24 cellular contexts compared by ENCODE assay signal in the genomic region with DNA sequence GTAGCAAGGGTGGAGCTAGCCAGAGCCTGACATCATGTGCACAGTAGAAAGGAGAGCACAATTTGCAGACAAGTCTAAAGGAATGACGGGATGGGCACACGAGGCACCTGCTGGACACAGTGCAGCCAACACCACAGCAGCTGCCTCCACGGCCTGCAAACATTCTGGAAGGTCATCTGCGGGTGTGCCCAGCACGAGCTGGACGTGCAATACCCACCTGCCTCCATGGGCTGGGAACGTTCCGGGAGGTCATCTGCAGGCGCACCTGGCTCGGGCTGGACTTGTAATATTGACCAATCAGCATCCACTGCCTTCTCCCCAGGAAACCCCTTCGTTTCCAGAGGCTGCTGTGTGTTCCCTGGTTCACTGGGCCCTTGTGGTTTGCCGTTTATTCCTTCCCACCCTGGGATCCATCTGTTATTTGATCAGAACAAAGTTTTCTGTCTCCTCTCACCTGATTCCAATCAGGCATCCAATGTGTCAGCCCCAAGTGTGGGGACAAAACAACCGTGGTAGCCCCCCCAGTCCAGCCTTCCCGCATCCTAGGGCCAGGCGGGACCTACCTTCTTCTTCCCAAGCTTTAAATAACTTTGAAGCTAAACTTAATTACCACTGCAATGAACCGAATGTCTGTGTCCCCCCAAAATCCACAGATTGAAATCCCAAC.
"Had no signal": no experiment of that assay in that cellular context is flagged by ENCODE, and none has a peak within 500 bp of the region (broad histone marks: within the 10 kb centered on the region; RNA-seq: fewer than 3 reads in every experiment).

No MANE protein-coding gene starts in this region.

- DNase-seq: activated CD4-positive, alpha-beta T cell treated with anti-CD3 and anti-CD28 coated beads, Interleukin-2, amount 50 U/mL, for 48 hours; activated gamma-delta T cell; activated naive CD4-positive, alpha-beta T cell treated with anti-CD3 and anti-CD28 coated beads, Interleukin-2, amount 50 U/mL, for 16 hours; activated naive CD8-positive, alpha-beta T cell treated with anti-CD3 and anti-CD28 coated beads, Interleukin-2, amount 50 U/mL, for 24 hours; body of pancreas; dermis blood vessel endothelial cell; effector CD8-positive, alpha-beta T cell; foreskin melanocyte; immature natural killer cell; nucleus accumbens; stimulated activated CD4-positive, alpha-beta T cell treated with anti-CD3 and anti-CD28 coated beads, Interleukin-2, amount 100 ng/mL, for 48 hours; stimulated activated CD8-positive, alpha-beta memory T cell treated with anti-CD3 and anti-CD28 coated beads, Interleukin-4, amount 100 ng/mL, for 48 hours; stimulated activated naive B cell treated with anti-CD40 and anti-IgM and Interleukin-4, amounts not matched to agents 10 μg/mL and 1 μg/mL and 100 μg/mL, for 72 hours; T-helper 1 cell had no signal

- H3K4me1 ChIP-seq: body of pancreas, parathyroid adenoma had no signal

- ATAC-seq: activated naive CD8-positive, alpha-beta T cell treated with anti-CD3 and anti-CD28 coated beads, Interleukin-2, amount 50 U/mL, for 24 hours; body of pancreas; esophagus mucosa; sciatic nerve; stimulated activated naive B cell treated with anti-CD40 and anti-IgM and Interleukin-4, amounts not matched to agents 10 μg/mL and 1 μg/mL and 100 μg/mL, for 72 hours; WTC11 had no signal

- H3K36me3 ChIP-seq: cardiac muscle cell had no signal

- H3K36me3 Mint-ChIP-seq: immature natural killer cell; memory B cell; stimulated activated naive B cell treated with anti-CD40 and anti-IgM and Interleukin-4, amounts not matched to agents 10 μg/mL and 1 μg/mL and 100 μg/mL, for 72 hours had no signal

- H3K4me1 Mint-ChIP-seq: immature natural killer cell, memory B cell had no signal

- H3K27ac ChIP-seq: body of pancreas, cardiac muscle cell, hepatocyte, parathyroid adenoma had no signal

- H3K9me3 Mint-ChIP-seq: activated naive CD8-positive, alpha-beta T cell treated with anti-CD3 and anti-CD28 coated beads, Interleukin-2, amount 50 U/mL, for 24 hours; activated T-helper 1 cell treated with anti-CD3 and anti-CD28 coated beads, Interleukin-12 subunit alpha, Interleukin-12 subunit beta, Interleukin-2, Interleukin-4 antibody, amounts not matched to agents 30 ng/mL and 10 ng/mL and 1 ng/mL, durations not matched to agents 14 hours and 24 hours and 36 hours had no signal

- H3K4me3 ChIP-seq: body of pancreas, cardiac muscle cell, hepatocyte, smooth muscle cell had no signal

- H3K9ac ChIP-seq: parathyroid adenoma had no signal

- H3K4me3 Mint-ChIP-seq: activated naive CD8-positive, alpha-beta T cell treated with anti-CD3 and anti-CD28 coated beads, Interleukin-2, amount 50 U/mL, for 24 hours; activated T-helper 1 cell treated with anti-CD3 and anti-CD28 coated beads, Interleukin-12 subunit alpha, Interleukin-12 subunit beta, Interleukin-2, Interleukin-4 antibody, amounts not matched to agents 30 ng/mL and 10 ng/mL and 1 ng/mL, durations not matched to agents 14 hours and 24 hours and 36 hours; immature natural killer cell; memory B cell; nephron; stimulated activated naive B cell treated with anti-CD40 and anti-IgM and Interleukin-4, amounts not matched to agents 10 μg/mL and 1 μg/mL and 100 μg/mL, for 72 hours; WTC11 had no signal

- H3K27ac Mint-ChIP-seq: activated naive CD8-positive, alpha-beta T cell treated with anti-CD3 and anti-CD28 coated beads, Interleukin-2, amount 50 U/mL, for 24 hours; activated T-helper 1 cell treated with anti-CD3 and anti-CD28 coated beads, Interleukin-12 subunit alpha, Interleukin-12 subunit beta, Interleukin-2, Interleukin-4 antibody, amounts not matched to agents 30 ng/mL and 10 ng/mL and 1 ng/mL, durations not matched to agents 14 hours and 24 hours and 36 hours; immature natural killer cell; memory B cell; nephron; stimulated activated naive B cell treated with anti-CD40 and anti-IgM and Interleukin-4, amounts not matched to agents 10 μg/mL and 1 μg/mL and 100 μg/mL, for 72 hours; WTC11 had no signal

- H3K27me3 ChIP-seq: body of pancreas, hepatocyte had no signal
